ENCODE assay signal across 9 cellular contexts in genomic region chr22:35154937-35155387, GRCh38.
DNase-seq lines count a peak whose midpoint lies in the region; ATAC-seq, FAIRE-seq and TF ChIP-seq lines count a peak whose summit lies in the region.
"Had no signal": no experiment of that assay in that cellular context is flagged by ENCODE, and none has a peak within 500 bp of the region (broad histone marks: within the 10 kb centered on the region; RNA-seq: fewer than 3 reads in every experiment).

No MANE protein-coding gene starts in this region.

- TF ChIP-seq CTCF in astrocyte (IDR thresholded peaks at IDR 0.05; ENCODE audit: insufficient read depth, low read depth, low read length): peak; percentile 58

- no peaks in the 10 kb centered on the region for H3K4me1 Mint-ChIP-seq in astrocyte (ENCODE audit: low read depth, unreplicated experiment)
- peaks cover 8% of the 10 kb centered on the region for H3K4me1 Mint-ChIP-seq in stimulated activated memory B cell treated with anti-CD40 and anti-IgM and Interleukin-4, amounts not matched to agents 10 μg/mL and 1 μg/mL and 100 μg/mL, for 72 hours

- no peak overlapping the region for H3K27ac Mint-ChIP-seq in astrocyte (ENCODE audit: unreplicated experiment)
- H3K27ac Mint-ChIP-seq in stimulated activated memory B cell treated with anti-CD40 and anti-IgM and Interleukin-4, amounts not matched to agents 10 μg/mL and 1 μg/mL and 100 μg/mL, for 72 hours: no peak overlapping the region

- H3K4me3 ChIP-seq in astrocyte (ENCODE audit: insufficient read depth, low read depth, low read length) (no peak overlapping the region), iPS-20b (ENCODE audit: low read length) (peak overlapping the region; percentile 4; the same call in 1 of the 2 replicates)

- H4K20me1 ChIP-seq in astrocyte (ENCODE audit: insufficient read depth, low read length): no peaks in the 10 kb centered on the region

- FAIRE-seq in GM19239 (lab: Jason Lieb, UNC) (peak; percentile 88), astrocyte (lab: Jason Lieb, UNC) (no peak)

- H3K9ac ChIP-seq in astrocyte (ENCODE audit: low read length) (no peak overlapping the region), iPS-20b (ENCODE audit: low read depth, low read length) (no peak overlapping the region)

- H3K4me3 Mint-ChIP-seq in astrocyte (ENCODE audit: unreplicated experiment): no peak overlapping the region
- H3K4me3 Mint-ChIP-seq in stimulated activated memory B cell treated with anti-CD40 and anti-IgM and Interleukin-4, amounts not matched to agents 10 μg/mL and 1 μg/mL and 100 μg/mL, for 72 hours: no peak overlapping the region

- peaks cover 38% of the 10 kb centered on the region for H3K27me3 Mint-ChIP-seq in astrocyte (ENCODE audit: low read depth, unreplicated experiment)
- H3K27me3 Mint-ChIP-seq in stimulated activated memory B cell treated with anti-CD40 and anti-IgM and Interleukin-4, amounts not matched to agents 10 μg/mL and 1 μg/mL and 100 μg/mL, for 72 hours: peaks cover 56% of the 10 kb centered on the region

- H3K9me3 ChIP-seq in astrocyte (ENCODE audit: insufficient read depth, low read depth, low read length) (no peaks in the 10 kb centered on the region), iPS-20b (ENCODE audit: insufficient read depth, low read depth, low read length) (no peaks in the 10 kb centered on the region)
- H3K9me3 ChIP-seq: neutrophil had no signal

- H3K27me3 ChIP-seq in astrocyte (ENCODE audit: insufficient read depth, low read length) (peaks cover 6% of the 10 kb centered on the region), iPS-20b (ENCODE audit: insufficient read depth, low read length) (no peaks in the 10 kb centered on the region)

- no peaks in the 10 kb centered on the region for H3K79me2 ChIP-seq in astrocyte (ENCODE audit: insufficient read depth, low read length)

- H3K36me3 Mint-ChIP-seq in astrocyte (ENCODE audit: low read depth, unreplicated experiment): no peaks in the 10 kb centered on the region
- no peaks in the 10 kb centered on the region for H3K36me3 Mint-ChIP-seq in stimulated activated memory B cell treated with anti-CD40 and anti-IgM and Interleukin-4, amounts not matched to agents 10 μg/mL and 1 μg/mL and 100 μg/mL, for 72 hours

- no peaks in the 10 kb centered on the region for H3K9me3 Mint-ChIP-seq in astrocyte (ENCODE audit: unreplicated experiment)
- H3K9me3 Mint-ChIP-seq in stimulated activated memory B cell treated with anti-CD40 and anti-IgM and Interleukin-4, amounts not matched to agents 10 μg/mL and 1 μg/mL and 100 μg/mL, for 72 hours: no peaks in the 10 kb centered on the region

- peak; percentile 68 for ATAC-seq in stimulated activated memory B cell treated with anti-CD40 and anti-IgM and Interleukin-4, amounts not matched to agents 10 μg/mL and 1 μg/mL and 100 μg/mL, for 72 hours
- ATAC-seq in HG02763 (IDR thresholded peaks at IDR 0.05; ENCODE audit: unreplicated experiment): no peak

- H3K4me2 ChIP-seq in astrocyte (ENCODE audit: low read length): no peak overlapping the region

- DNase-seq in CD1c-positive myeloid dendritic cell (ENCODE audit: extremely low spot score) (peak; percentile 7), GM19239 (ENCODE audit: insufficient read length, low spot score) (peak; percentile 46), NCI-H226 (peak; percentile 6), astrocyte (ENCODE audit: low read depth) (peak; percentile 25), hippocampal formation (lab: John Stamatoyannopoulos, UW) (no peak)

- H2AFZ ChIP-seq in astrocyte (ENCODE audit: low read depth, low read length): no peak overlapping the region

- H3K36me3 ChIP-seq in astrocyte (ENCODE audit: insufficient read depth, low read length) (no peaks in the 10 kb centered on the region), iPS-20b (ENCODE audit: insufficient read depth, low read depth, low read length) (no peaks in the 10 kb centered on the region)
- H3K36me3 ChIP-seq: neutrophil had no signal

- H3K4me1 ChIP-seq in astrocyte (ENCODE audit: insufficient read depth, low read length) (no peaks in the 10 kb centered on the region), iPS-20b (ENCODE audit: insufficient read depth, low read length) (peaks cover 11% of the 10 kb centered on the region; the same call in 1 of the 2 replicates)

- H3K27ac ChIP-seq in astrocyte (ENCODE audit: low read depth, low read length) (no peak overlapping the region), iPS-20b (ENCODE audit: low read length) (no peak overlapping the region)
- H3K27ac ChIP-seq: neutrophil had no signal

Comparison
In these comparisons a context has a peak if more than half of its experiments do, and no peak if none do; other contexts are left out.
1. DNase-seq: peak in CD1c-positive myeloid dendritic cell (single experiment), GM19239 (single experiment), NCI-H226 (single experiment) and astrocyte (single experiment); none in hippocampal formation (0 of 2).